20 cellular contexts compared by ENCODE assay signal in the genomic region with DNA sequence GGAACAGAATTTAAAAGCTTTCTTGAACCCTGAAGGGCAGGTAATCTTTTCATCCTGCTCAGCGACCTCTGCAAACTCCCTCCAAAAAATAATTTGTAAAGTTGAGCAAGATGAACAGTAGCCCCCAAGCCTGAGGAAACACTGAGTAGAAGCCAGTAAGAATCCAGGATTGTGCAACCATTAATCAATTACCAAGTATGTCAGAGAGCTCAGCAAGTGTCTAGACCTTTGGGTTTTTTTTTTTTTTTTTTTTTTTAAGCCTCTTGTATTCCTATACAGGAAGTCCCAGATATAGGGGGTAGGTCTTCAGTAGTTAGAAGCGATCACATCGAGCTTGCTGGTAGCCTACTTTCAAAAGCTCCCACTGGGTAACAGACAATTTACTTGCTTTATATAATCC.
"Had no signal": no experiment of that assay in that cellular context is flagged by ENCODE, and none has a peak within 500 bp of the region (broad histone marks: within the 10 kb centered on the region; RNA-seq: fewer than 3 reads in every experiment).

No MANE protein-coding gene starts in this region.

- H3K9me3 ChIP-seq: mucosa of descending colon, right atrium auricular region, testis, tibial nerve had no signal

- H3K4me1 ChIP-seq: foreskin keratinocyte, testis, tibial nerve had no signal

- DNase-seq: cortex of kidney; dorsolateral prefrontal cortex; effector CD8-positive, alpha-beta T cell; foreskin keratinocyte; head of caudate nucleus; kidney; left colon; left ventricle myocardium superior; mucosa of descending colon; natural killer cell; posterior cingulate gyrus; stimulated activated CD4-positive, alpha-beta T cell treated with anti-CD3 and anti-CD28 coated beads, Interleukin-2, amount 100 ng/mL, for 24 hours; stimulated activated CD4-positive, alpha-beta T cell treated with anti-CD3 and anti-CD28 coated beads, Interleukin-4, amount 100 ng/mL, for 4 hours; stimulated activated naive B cell treated with anti-CD40 and anti-IgM and Interleukin-4, amounts not matched to agents 10 μg/mL and 1 μg/mL and 100 μg/mL, for 72 hours; stimulated activated naive CD8-positive, alpha-beta T cell treated with anti-CD3 and anti-CD28 coated beads, Interleukin-15, amount 100 ng/mL, for 72 hours; testis had no signal

- H3K27ac ChIP-seq: dorsolateral prefrontal cortex, foreskin keratinocyte, hepatocyte, right atrium auricular region, testis, tibial nerve had no signal

- ATAC-seq: esophagus mucosa; foreskin keratinocyte; left colon; left ventricle myocardium superior; mucosa of descending colon; natural killer cell; stimulated activated naive B cell treated with anti-CD40 and anti-IgM and Interleukin-4, amounts not matched to agents 10 μg/mL and 1 μg/mL and 100 μg/mL, for 72 hours; stimulated activated naive CD8-positive, alpha-beta T cell treated with anti-CD3 and anti-CD28 coated beads, Interleukin-15, amount 100 ng/mL, for 72 hours had no signal

- H3K4me3 ChIP-seq: dorsolateral prefrontal cortex, hepatocyte, mucosa of descending colon, right atrium auricular region, testis, tibial nerve had no signal

- H3K36me3 ChIP-seq: right atrium auricular region, tibial nerve had no signal

- H3K27me3 ChIP-seq: foreskin keratinocyte, right atrium auricular region, testis, tibial nerve had no signal
